Comparison of ENCODE assay signal across 8 cellular contexts in genomic region chr1:45687014-45687752, GRCh38. TPM values are rescaled to one million over a fixed set of nuclear protein-coding genes. Genes with fewer than 3 reads are reported as not detected.
DNase-seq lines count a peak whose midpoint lies in the region; ATAC-seq and TF ChIP-seq lines count a peak whose summit lies in the region.

No MANE protein-coding gene starts in this region.

- H3K79me2 ChIP-seq in fibroblast of lung (ENCODE audit: control insufficient read depth, insufficient read depth, low read length) = peaks cover 71% of the 10 kb centered on the region

- no peaks in the 10 kb centered on the region for H3K9me3 Mint-ChIP-seq in activated T-helper 17 cell treated with anti-CD3 and anti-CD28 coated beads, Interleukin-2, amount 50 U/mL, for 72 hours
- no peaks in the 10 kb centered on the region for H3K9me3 Mint-ChIP-seq in naive B cell
- no peaks in the 10 kb centered on the region for H3K9me3 Mint-ChIP-seq in stimulated activated memory B cell treated with anti-CD40 and anti-IgM and Interleukin-4, amounts not matched to agents 10 μg/mL and 1 μg/mL and 100 μg/mL, for 72 hours

- peak; percentile 99 for DNase-seq in EH (ENCODE audit: low read depth)
- peak; percentile 92 for DNase-seq in GOT3 (lab: John Stamatoyannopoulos, UW)
- peak; percentile 98 for DNase-seq in LHCN-M2 (ENCODE audit: low read depth)
- DNase-seq in RPMI7951 (ENCODE audit: low read depth) = peak; percentile 99
- peak; percentile 99 for DNase-seq in fibroblast of lung (ENCODE audit: low read depth in 2 of 2)
- peak; percentile 97 for DNase-seq in naive B cell

- H3K36me3 Mint-ChIP-seq in activated T-helper 17 cell treated with anti-CD3 and anti-CD28 coated beads, Interleukin-2, amount 50 U/mL, for 72 hours (ENCODE audit: low read depth) = peaks cover 86% of the 10 kb centered on the region
- H3K36me3 Mint-ChIP-seq in naive B cell = peaks cover 0 to 7% of the 10 kb centered on the region in 2 donors
- peaks cover 15% of the 10 kb centered on the region for H3K36me3 Mint-ChIP-seq in stimulated activated memory B cell treated with anti-CD40 and anti-IgM and Interleukin-4, amounts not matched to agents 10 μg/mL and 1 μg/mL and 100 μg/mL, for 72 hours

- no peaks in the 10 kb centered on the region for H3K9me3 ChIP-seq in fibroblast of lung (ENCODE audit: control insufficient read depth, insufficient read depth, low read depth, low read length)

- peak; percentile 91 for ATAC-seq in activated T-helper 17 cell treated with anti-CD3 and anti-CD28 coated beads, Interleukin-2, amount 50 U/mL, for 72 hours (replicated peaks)
- peak; percentile 79 for ATAC-seq in naive B cell (ENCODE audit: low read depth in 2 of 2)
- ATAC-seq in stimulated activated memory B cell treated with anti-CD40 and anti-IgM and Interleukin-4, amounts not matched to agents 10 μg/mL and 1 μg/mL and 100 μg/mL, for 72 hours = peak; percentile 96

- peak overlapping the region; percentile 99 for H3K27ac Mint-ChIP-seq in activated T-helper 17 cell treated with anti-CD3 and anti-CD28 coated beads, Interleukin-2, amount 50 U/mL, for 72 hours
- H3K27ac Mint-ChIP-seq in naive B cell = peak overlapping the region; percentile 97 to 100 (median 99)
- peak overlapping the region; percentile 97 for H3K27ac Mint-ChIP-seq in stimulated activated memory B cell treated with anti-CD40 and anti-IgM and Interleukin-4, amounts not matched to agents 10 μg/mL and 1 μg/mL and 100 μg/mL, for 72 hours

- peaks cover 4% of the 10 kb centered on the region for H3K4me1 ChIP-seq in fibroblast of lung (ENCODE audit: control insufficient read depth, extremely low read depth, insufficient read depth, low read length)

- no peaks in the 10 kb centered on the region for H3K36me3 ChIP-seq in fibroblast of lung (ENCODE audit: control insufficient read depth, insufficient read depth, low read length)

- peak overlapping the region; percentile 99 for H3K4me3 Mint-ChIP-seq in activated T-helper 17 cell treated with anti-CD3 and anti-CD28 coated beads, Interleukin-2, amount 50 U/mL, for 72 hours
- H3K4me3 Mint-ChIP-seq in naive B cell = peak overlapping the region; percentile 90 to 100 (median 99)
- H3K4me3 Mint-ChIP-seq in stimulated activated memory B cell treated with anti-CD40 and anti-IgM and Interleukin-4, amounts not matched to agents 10 μg/mL and 1 μg/mL and 100 μg/mL, for 72 hours = peak overlapping the region; percentile 99

- H3K4me3 ChIP-seq in fibroblast of lung (replicated peaks in 1 of 4; ENCODE audit: control extremely low read depth in 1 of 4, insufficient read depth in 1 of 4, low read depth in 3 of 4, low read length in 4 of 4) = peak overlapping the region; percentile 73 to 98 (median 88)

- no peak for TF ChIP-seq CTCF in fibroblast of lung (conservative IDR thresholded peaks at IDR 0.05 in 1 of 2, IDR thresholded peaks at IDR 0.05 in 1 of 2; ENCODE audit: low read depth in 1 of 2, low read length in 2 of 2)

- H3K4me1 Mint-ChIP-seq in activated T-helper 17 cell treated with anti-CD3 and anti-CD28 coated beads, Interleukin-2, amount 50 U/mL, for 72 hours = peaks cover 9% of the 10 kb centered on the region
- peaks cover 30 to 57% (median 46%) of the 10 kb centered on the region in 3 donors for H3K4me1 Mint-ChIP-seq in naive B cell
- H3K4me1 Mint-ChIP-seq in stimulated activated memory B cell treated with anti-CD40 and anti-IgM and Interleukin-4, amounts not matched to agents 10 μg/mL and 1 μg/mL and 100 μg/mL, for 72 hours = peaks cover 44% of the 10 kb centered on the region

- H4K20me1 ChIP-seq in fibroblast of lung (ENCODE audit: control insufficient read depth, extremely low read depth, insufficient read depth, low read length) = no peaks in the 10 kb centered on the region

- H3K27me3 ChIP-seq in fibroblast of lung (ENCODE audit: control insufficient read depth, insufficient read depth, low read length) = no peaks in the 10 kb centered on the region

- H3K27me3 Mint-ChIP-seq in activated T-helper 17 cell treated with anti-CD3 and anti-CD28 coated beads, Interleukin-2, amount 50 U/mL, for 72 hours = no peaks in the 10 kb centered on the region
- H3K27me3 Mint-ChIP-seq in naive B cell = no peaks in the 10 kb centered on the region
- no peaks in the 10 kb centered on the region for H3K27me3 Mint-ChIP-seq in stimulated activated memory B cell treated with anti-CD40 and anti-IgM and Interleukin-4, amounts not matched to agents 10 μg/mL and 1 μg/mL and 100 μg/mL, for 72 hours

- peak overlapping the region; percentile 91 for H3K4me2 ChIP-seq in fibroblast of lung (ENCODE audit: extremely low read depth, insufficient read depth, low read length)

- peak overlapping the region; percentile 96 for H3K27ac ChIP-seq in fibroblast of lung (ENCODE audit: insufficient read depth, low read length)

- peak overlapping the region; percentile 78 for H3K9ac ChIP-seq in fibroblast of lung (ENCODE audit: insufficient read depth, low read length)

- peak overlapping the region; percentile 95 for H2AFZ ChIP-seq in fibroblast of lung (ENCODE audit: low read length)

RNA-seq across cellular contexts. Expression of gene TMEM69, which starts 0.8 kb away (rescaled TPM):
- total RNA-seq in LHCN-M2 (2014; rRNA removed) (22.3 and 29.6 TPM in 2 replicates), fibroblast of lung (9.5 and 10.2 TPM in 2 replicates)
- polyA plus RNA-seq in LHCN-M2 (2012) = 12.7 TPM
- 40.5 and 49.0 TPM in 2 replicates for total RNA-seq in RPMI7951 (2014; rRNA removed; shearing (Covaris generic))
- total RNA-seq in activated T-helper 17 cell treated with anti-CD3 and anti-CD28 coated beads, Interleukin-2, amount 50 U/mL, for 72 hours = 10 to 100 TPM; 26.6 to 28.8 TPM
- polyA plus RNA-seq in fibroblast of lung (42.6 and 54.3 TPM in 2 replicates), naive B cell (ENCODE audit: low read depth in 6 of 6) (10 to 100 TPM; 44.3 to 72.7 (median 60.5) TPM)
- 19.0 and 24.2 TPM in 2 replicates for polyA plus RNA-seq in fibroblast of lung (2012)
- polyA minus RNA-seq in fibroblast of lung (ENCODE audit: low replicate concordance) = 9.7 and 23.9 TPM in 2 replicates

RNA-seq across cellular contexts. Expression of gene GPBP1L1, which starts 0.8 kb away (rescaled TPM):
- 110 and 116 TPM in 2 replicates for total RNA-seq in LHCN-M2 (2014; rRNA removed)
- 24.6 TPM for polyA plus RNA-seq in LHCN-M2 (2012)
- 105 and 122 TPM in 2 replicates for total RNA-seq in RPMI7951 (2014; rRNA removed; shearing (Covaris generic))
- total RNA-seq in activated T-helper 17 cell treated with anti-CD3 and anti-CD28 coated beads, Interleukin-2, amount 50 U/mL, for 72 hours = 100 to 1,000 TPM; 105 to 129 TPM
- total RNA-seq in fibroblast of lung = 77.8 and 104 TPM in 2 replicates
- polyA plus RNA-seq in fibroblast of lung = 61.7 and 77.2 TPM in 2 replicates
- 30.5 and 38.6 TPM in 2 replicates for polyA plus RNA-seq in fibroblast of lung (2012)
- polyA minus RNA-seq in fibroblast of lung (ENCODE audit: low replicate concordance) = 27.3 and 43.5 TPM in 2 replicates
- 100 to 1,000 TPM in 2 of 6 donors, 10 to 100 TPM in 4; 83.6 to 106 (median 92.0) TPM for polyA plus RNA-seq in naive B cell (ENCODE audit: low read depth in 6 of 6)

Comparison
In these comparisons a context has a peak if more than half of its experiments do, and no peak if none do; other contexts are left out.
1. Peak in every context shown above with its lines: DNase-seq, ATAC-seq, H3K4me3 ChIP-seq and H3K27ac ChIP-seq.